ENCODE assay signal across 1 cellular context in the genomic region with DNA sequence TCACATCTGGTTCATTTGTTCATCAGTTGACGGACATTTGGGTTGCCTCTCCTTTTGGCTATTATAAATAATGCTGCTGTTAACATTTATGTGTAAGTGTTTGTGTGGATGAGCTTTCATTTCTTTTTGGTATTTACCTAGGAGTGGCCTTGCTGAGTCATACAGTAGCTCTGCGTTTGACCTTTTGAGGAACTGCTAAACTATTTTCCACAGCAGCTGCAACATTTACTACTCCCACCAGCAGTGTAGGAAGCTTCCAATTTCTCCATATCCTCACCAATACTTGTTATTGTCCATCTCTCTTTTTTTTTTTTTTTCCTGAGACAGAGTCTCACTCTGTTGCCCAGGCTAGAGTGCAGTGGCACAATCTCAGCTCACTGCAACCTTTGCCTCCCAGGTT.
TF ChIP-seq lines count a peak whose summit lies in the region.

No MANE protein-coding gene starts in this region.

TF ChIP-seq in K562, 482 proteins besides CTCF, POLR2A, EP300 and RAD21 (continued from another document):
- TF ChIP-seq ZNF184 (CRISPR knock-in tag; IDR thresholded peaks at IDR 0.05) (peak; percentile 81), ADNP (tag; IDR thresholded peaks at IDR 0.05) (peak; percentile 32; the same call in 1 of the 2 replicates), ESRRA (IDR thresholded peaks at IDR 0.05; ENCODE audit: borderline replicate concordance, low read depth) (peak; percentile 46; the same call in 1 of the 2 replicates), ZFX (CRISPR knock-in tag; IDR thresholded peaks at IDR 0.05) (0 out of 2 replicates have a peak, but pooled peaks have one; percentile 17), JUND (IDR thresholded peaks at IDR 0.05; ENCODE audit: borderline replicate concordance, low read depth, low read length) (peak; percentile 64; the same call in 1 of the 2 replicates), JUND (tag; IDR thresholded peaks at IDR 0.05; ENCODE audit: borderline replicate concordance, low read depth, low read length) (peak; percentile 52; the same call in 1 of the 3 replicates), ZNF253 (CRISPR knock-in tag; conservative IDR thresholded peaks at IDR 0.05) (no peak), TRIM28 (IDR thresholded peaks at IDR 0.05) (peak; percentile 74; the same call in 1 of the 2 replicates), BCOR (IDR thresholded peaks at IDR 0.05) (peak; percentile 67; the same call in 1 of the 2 replicates), DPF2 (IDR thresholded peaks at IDR 0.05) (peak; percentile 60), ARID1B (IDR thresholded peaks at IDR 0.05) (peak; percentile 41), C11orf30 (IDR thresholded peaks at IDR 0.05; ENCODE audit: low read depth) (peak; percentile 80), SETDB1 (IDR thresholded peaks at IDR 0.05; ENCODE audit: low read length) (no peak), NR2C1 (IDR thresholded peaks at IDR 0.05) (peak; percentile 53; the same call in 1 of the 2 replicates), NR2C1 (tag; IDR thresholded peaks at IDR 0.05) (peak; percentile 42; the same call in 1 of the 2 replicates), MAFK (IDR thresholded peaks at IDR 0.05; ENCODE audit: low read length) (peak; percentile 63; the same call in 1 of the 2 replicates), FOSL1 (tag; conservative IDR thresholded peaks at IDR 0.05) (peak; percentile 38; the same call in 1 of the 2 replicates), KLF16 (IDR thresholded peaks at IDR 0.05) (no peak), CREBBP (IDR thresholded peaks at IDR 0.05; ENCODE audit: low read depth, low read length) (no peak), FOXA3 (CRISPR knock-in tag; conservative IDR thresholded peaks at IDR 0.05 in 1 of 2, IDR thresholded peaks at IDR 0.05 in 1 of 2) (peak; percentile 75 to 76; a peak in 3 of 4 replicates), SMAD2 (IDR thresholded peaks at IDR 0.05; ENCODE audit: low read depth, low read length) (no peak), ZNF316 (IDR thresholded peaks at IDR 0.05) (peak; percentile 81), HDAC1 (IDR thresholded peaks at IDR 0.05) (0 out of 4 replicates have a peak, but pooled peaks of 1 of the 2 experiments have one; percentile 34), TRIM24 (IDR thresholded peaks at IDR 0.05) (peak; percentile 54 to 65; a peak in 3 of 4 replicates), SREBF2 (CRISPR knock-in tag; IDR thresholded peaks at IDR 0.05) (no peak)
- TF ChIP-seq, protein P1, sequence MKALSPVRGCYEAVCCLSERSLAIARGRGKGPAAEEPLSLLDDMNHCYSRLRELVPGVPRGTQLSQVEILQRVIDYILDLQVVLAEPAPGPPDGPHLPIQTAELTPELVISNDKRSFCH (CRISPR knock-in tag; IDR thresholded peaks at IDR 0.05) = no peak
- TF ChIP-seq, protein P1 (tag; IDR thresholded peaks at IDR 0.05) = peak; percentile 68; the same call in 1 of the 2 replicates
- TF ChIP-seq, protein P2, sequence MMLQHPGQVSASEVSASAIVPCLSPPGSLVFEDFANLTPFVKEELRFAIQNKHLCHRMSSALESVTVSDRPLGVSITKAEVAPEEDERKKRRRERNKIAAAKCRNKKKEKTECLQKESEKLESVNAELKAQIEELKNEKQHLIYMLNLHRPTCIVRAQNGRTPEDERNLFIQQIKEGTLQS (IDR thresholded peaks at IDR 0.05) = peak; percentile 55
- TF ChIP-seq, protein P2 (CRISPR knock-in tag; conservative IDR thresholded peaks at IDR 0.05) = no peak
- TF ChIP-seq, protein P3, sequence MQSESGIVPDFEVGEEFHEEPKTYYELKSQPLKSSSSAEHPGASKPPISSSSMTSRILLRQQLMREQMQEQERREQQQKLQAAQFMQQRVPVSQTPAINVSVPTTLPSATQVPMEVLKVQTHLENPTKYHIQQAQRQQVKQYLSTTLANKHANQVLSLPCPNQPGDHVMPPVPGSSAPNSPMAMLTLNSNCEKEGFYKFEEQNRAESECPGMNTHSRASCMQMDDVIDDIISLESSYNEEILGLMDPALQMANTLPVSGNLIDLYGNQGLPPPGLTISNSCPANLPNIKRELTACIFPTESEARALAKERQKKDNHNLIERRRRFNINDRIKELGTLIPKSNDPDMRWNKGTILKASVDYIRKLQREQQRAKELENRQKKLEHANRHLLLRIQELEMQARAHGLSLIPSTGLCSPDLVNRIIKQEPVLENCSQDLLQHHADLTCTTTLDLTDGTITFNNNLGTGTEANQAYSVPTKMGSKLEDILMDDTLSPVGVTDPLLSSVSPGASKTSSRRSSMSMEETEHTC (IDR thresholded peaks at IDR 0.05) = no peak
